10 cellular contexts compared by ENCODE assay signal in genomic region chr3:188294113-188294512, GRCh38.
DNase-seq lines count a peak whose midpoint lies in the region; ATAC-seq and TF ChIP-seq lines count a peak whose summit lies in the region.
"Had no signal": no experiment of that assay in that cellular context is flagged by ENCODE, and none has a peak within 500 bp of the region (broad histone marks: within the 10 kb centered on the region; RNA-seq: fewer than 3 reads in every experiment).

No MANE protein-coding gene starts in this region.

- H3K27me3 Mint-ChIP-seq in CD14-positive monocyte (ENCODE audit: low read depth in 3 of 3) (peaks cover 0 to 2% (median 0%) of the 10 kb centered on the region in 3 donors), progenitor cell of endocrine pancreas (no peaks in the 10 kb centered on the region)
- no peaks in the 10 kb centered on the region for H3K27me3 Mint-ChIP-seq in dendritic cell treated with granulocyte-macrophage colony-stimulating factor and Interleukin-4, amounts not matched to agents 40 ng/mL and 50 ng/mL, for 4 days

- H3K27ac ChIP-seq in HUES6 (ENCODE audit: low read depth, low read length) = 0 out of 2 replicates have a peak overlapping the region, but pooled peaks have one; percentile 32

- H3K36me3 Mint-ChIP-seq in CD14-positive monocyte (peaks cover 14 to 28% of the 10 kb centered on the region in 2 donors), progenitor cell of endocrine pancreas (ENCODE audit: insufficient read depth) (peaks cover 8% of the 10 kb centered on the region)
- H3K36me3 Mint-ChIP-seq in dendritic cell treated with granulocyte-macrophage colony-stimulating factor and Interleukin-4, amounts not matched to agents 40 ng/mL and 50 ng/mL, for 4 days (ENCODE audit: low read depth) = peaks cover 6% of the 10 kb centered on the region

- H3K4me1 Mint-ChIP-seq in CD14-positive monocyte (peaks cover 65% of the 10 kb centered on the region), progenitor cell of endocrine pancreas (ENCODE audit: low read depth) (peaks cover 48% of the 10 kb centered on the region)
- peaks cover 77% of the 10 kb centered on the region for H3K4me1 Mint-ChIP-seq in dendritic cell treated with granulocyte-macrophage colony-stimulating factor and Interleukin-4, amounts not matched to agents 40 ng/mL and 50 ng/mL, for 4 days (ENCODE audit: low read depth)

- peaks cover 4% of the 10 kb centered on the region; the same call in 1 of the 2 replicates for H3K36me3 ChIP-seq in HUES6 (ENCODE audit: control insufficient read depth, insufficient read depth, low read length)

- peak overlapping the region in 1 of 2 donors; percentile 65 for H3K4me3 Mint-ChIP-seq in CD14-positive monocyte
- H3K4me3 Mint-ChIP-seq in dendritic cell treated with granulocyte-macrophage colony-stimulating factor and Interleukin-4, amounts not matched to agents 40 ng/mL and 50 ng/mL, for 4 days = no peak overlapping the region
- H3K4me3 Mint-ChIP-seq in progenitor cell of endocrine pancreas (ENCODE audit: low read depth) = no peak overlapping the region

- H3K4me3 ChIP-seq in HUES6 (ENCODE audit: low read depth, low read length) = no peak overlapping the region
- H3K4me3 ChIP-seq: skin epidermis had no signal

- no peak for ATAC-seq in GM21360 (IDR thresholded peaks at IDR 0.05; ENCODE audit: unreplicated experiment)

- no peaks in the 10 kb centered on the region for H3K9me3 ChIP-seq in HUES6 (ENCODE audit: control insufficient read depth, insufficient read depth, low read depth, low read length)

- no peaks in the 10 kb centered on the region for H3K27me3 ChIP-seq in HUES6 (ENCODE audit: control insufficient read depth, insufficient read depth, low read length)

- TF ChIP-seq CTCF in CD14-positive monocyte (IDR thresholded peaks at IDR 0.05) (no peak), progenitor cell of endocrine pancreas (IDR thresholded peaks at IDR 0.05; ENCODE audit: unreplicated experiment) (no peak)

- no peak overlapping the region for H3K9ac ChIP-seq in HUES6 (ENCODE audit: low read length)

- H3K27ac Mint-ChIP-seq in CD14-positive monocyte (peak overlapping the region in 5 of 7 donors; percentile 13 to 81 (median 73)), progenitor cell of endocrine pancreas (peak overlapping the region; percentile 19)
- H3K27ac Mint-ChIP-seq in dendritic cell treated with granulocyte-macrophage colony-stimulating factor and Interleukin-4, amounts not matched to agents 40 ng/mL and 50 ng/mL, for 4 days = peak overlapping the region; percentile 60

- H3K9me3 Mint-ChIP-seq in CD14-positive monocyte (peaks cover 0 to 2% (median 0%) of the 10 kb centered on the region in 7 donors), progenitor cell of endocrine pancreas (ENCODE audit: low read depth) (peaks cover 3% of the 10 kb centered on the region)
- no peaks in the 10 kb centered on the region for H3K9me3 Mint-ChIP-seq in dendritic cell treated with granulocyte-macrophage colony-stimulating factor and Interleukin-4, amounts not matched to agents 40 ng/mL and 50 ng/mL, for 4 days

- H3K4me1 ChIP-seq in HUES6 (ENCODE audit: control insufficient read depth, insufficient read depth, low read length) = peaks cover 33% of the 10 kb centered on the region

- intact Hi-C loops in CD14-positive monocyte (cut with micrococcal nuclease) = loop anchor here (10.0 kb wide), 3 partner anchors 141 to 549 kb away; partner anchors contain the start of gene BCL6 (in 1 of the 2)
- intact Hi-C loops in dendritic cell treated with granulocyte-macrophage colony-stimulating factor and Interleukin-4, amounts not matched to agents 40 ng/mL and 50 ng/mL, for 4 days (cut with micrococcal nuclease) = no loop called here

- DNase-seq in CD14-positive monocyte (ENCODE audit: low spot score) = no peak
- DNase-seq in progenitor cell of endocrine pancreas (ENCODE audit: low spot score, unreplicated experiment) = no peak
- DNase-seq in NCI-H2029 treated with DMSO at 0.1 percent for 48 hours (lab: John Stamatoyannopoulos, UW) = no peak
- DNase-seq in DMS 273 treated with DMSO at 0.1 percent for 48 hours (lab: John Stamatoyannopoulos, UW) = no peak
- DNase-seq: effector memory CD4-positive, alpha-beta T cell; MV-4-11 had no signal

Comparison
In these comparisons a context has a peak if more than half of its experiments do, and no peak if none do; other contexts are left out.
1. H3K27ac Mint-ChIP-seq: peak in every context shown above with its lines; median percentile 73 in CD14-positive monocyte; 60 in dendritic cell treated with granulocyte-macrophage colony-stimulating factor and Interleukin-4, amounts not matched to agents 40 ng/mL and 50 ng/mL, for 4 days; 19 in progenitor cell of endocrine pancreas.